ENCODE assay signal across 1 cellular context in genomic region chr10:76031769-76032441, GRCh38.
A peak's percentile ranks its signal among the peaks of the same experiment; 100 is the strongest.
TF ChIP-seq lines count a peak whose summit lies in the region.

No MANE protein-coding gene starts in this region.

TF ChIP-seq in HepG2, 621 proteins besides CTCF, POLR2A, EP300 and RAD21 (continued from another document and continues in another):
- TF ChIP-seq ZNF800 (CRISPR knock-in tag; IDR thresholded peaks at IDR 0.05) (no peak), HNRNPL (IDR thresholded peaks at IDR 0.05; ENCODE audit: low read depth, low read length) (peak; percentile 85; the same call in 1 of the 2 replicates), IRF9 (CRISPR knock-in tag; IDR thresholded peaks at IDR 0.05; ENCODE audit: borderline replicate concordance) (peak; percentile 28; the same call in 1 of the 2 replicates), NFATC3 (CRISPR knock-in tag; IDR thresholded peaks at IDR 0.05) (no peak), KLF6 (CRISPR knock-in tag; IDR thresholded peaks at IDR 0.05) (no peak), MXD3 (CRISPR knock-in tag; IDR thresholded peaks at IDR 0.05) (no peak), MED1 (CRISPR knock-in tag; IDR thresholded peaks at IDR 0.05) (no peak; the same call in 1 of the 2 replicates), GATA4 (IDR thresholded peaks at IDR 0.05; ENCODE audit: borderline replicate concordance, low read depth) (0 out of 2 replicates have a peak, but pooled peaks have one; percentile 2), MED13 (CRISPR knock-in tag; IDR thresholded peaks at IDR 0.05) (no peak), POGK (CRISPR knock-in tag; conservative IDR thresholded peaks at IDR 0.05) (no peak), ZNF3 (CRISPR knock-in tag; IDR thresholded peaks at IDR 0.05) (no peak), ZNF513 (CRISPR knock-in tag; conservative IDR thresholded peaks at IDR 0.05) (no peak), SRY (CRISPR knock-in tag; IDR thresholded peaks at IDR 0.05) (no peak), ZNF678 (CRISPR knock-in tag; IDR thresholded peaks at IDR 0.05) (no peak), ISX (CRISPR knock-in tag; conservative IDR thresholded peaks at IDR 0.05) (no peak), SALL2 (CRISPR knock-in tag; IDR thresholded peaks at IDR 0.05) (no peak), ZBTB39 (CRISPR knock-in tag; IDR thresholded peaks at IDR 0.05) (no peak), HMG20A (CRISPR knock-in tag; IDR thresholded peaks at IDR 0.05; ENCODE audit: borderline replicate concordance) (no peak), TSC22D2 (CRISPR knock-in tag; IDR thresholded peaks at IDR 0.05; ENCODE audit: borderline replicate concordance) (no peak), NFE2L1 (CRISPR knock-in tag; IDR thresholded peaks at IDR 0.05; ENCODE audit: borderline replicate concordance) (no peak), CENPT (CRISPR knock-in tag; IDR thresholded peaks at IDR 0.05; ENCODE audit: low read depth) (no peak), NCOA5 (CRISPR knock-in tag; IDR thresholded peaks at IDR 0.05) (no peak), NCOA1 (CRISPR knock-in tag; IDR thresholded peaks at IDR 0.05) (no peak), ZNF562 (CRISPR knock-in tag; IDR thresholded peaks at IDR 0.05; ENCODE audit: borderline replicate concordance) (no peak), DPF2 (CRISPR knock-in tag; IDR thresholded peaks at IDR 0.05; ENCODE audit: borderline replicate concordance, low read depth) (no peak), SUZ12 (IDR thresholded peaks at IDR 0.05; ENCODE audit: low read depth, low read length) (no peak), MBD4 (IDR thresholded peaks at IDR 0.05; ENCODE audit: borderline replicate concordance, low read length) (no peak; the same call in 1 of the 2 replicates), ZFP36L2 (CRISPR knock-in tag; IDR thresholded peaks at IDR 0.05) (no peak), KLF15 (CRISPR knock-in tag; IDR thresholded peaks at IDR 0.05; ENCODE audit: borderline replicate concordance) (no peak), BRF2 (CRISPR knock-in tag; IDR thresholded peaks at IDR 0.05) (no peak), ZMYM2 (CRISPR knock-in tag; IDR thresholded peaks at IDR 0.05) (no peak), TBP (CRISPR knock-in tag; IDR thresholded peaks at IDR 0.05) (no peak), GABPA (IDR thresholded peaks at IDR 0.05; ENCODE audit: low read depth, low read length) (no peak), GABPA (CRISPR knock-in tag; IDR thresholded peaks at IDR 0.05; ENCODE audit: low read depth) (no peak), FOXK1 (CRISPR knock-in tag; IDR thresholded peaks at IDR 0.05; ENCODE audit: borderline replicate concordance, low read depth) (no peak), ZBTB37 (CRISPR knock-in tag; IDR thresholded peaks at IDR 0.05) (no peak), NFKB2 (CRISPR knock-in tag; IDR thresholded peaks at IDR 0.05; ENCODE audit: borderline replicate concordance) (no peak; the same call in 1 of the 2 replicates), HNF1B (CRISPR knock-in tag; IDR thresholded peaks at IDR 0.05) (0 out of 2 replicates have a peak, but pooled peaks have one; percentile 14), ZNF605 (CRISPR knock-in tag; IDR thresholded peaks at IDR 0.05) (peak; percentile 16; the same call in 1 of the 2 replicates), NPAS2 (CRISPR knock-in tag; IDR thresholded peaks at IDR 0.05; ENCODE audit: borderline replicate concordance) (no peak), NFE2 (CRISPR knock-in tag; IDR thresholded peaks at IDR 0.05) (no peak)
